ENCODE assay signal across 25 cellular contexts in the genomic region with DNA sequence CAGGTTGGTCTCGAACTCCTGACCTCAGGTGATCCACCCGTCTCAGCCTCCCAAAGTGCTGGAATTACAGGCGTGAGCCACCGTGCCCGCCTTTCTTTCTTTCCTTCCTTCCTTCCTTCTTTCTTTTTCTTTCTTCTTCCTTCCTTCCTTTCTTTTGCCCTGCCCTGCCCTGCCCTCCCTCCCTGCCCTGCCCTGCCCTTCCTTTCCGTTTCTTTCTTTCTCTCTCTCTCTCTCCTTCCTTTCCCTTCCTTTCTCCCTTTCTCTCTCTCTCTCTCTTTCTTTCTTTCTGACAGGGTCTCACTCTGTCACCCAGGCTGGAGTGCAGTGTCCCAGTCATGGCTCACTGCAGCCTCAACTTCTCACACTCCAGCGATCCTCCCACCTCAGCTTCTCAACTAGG.
DNase-seq lines count a peak whose midpoint lies in the region; ATAC-seq, FAIRE-seq and TF ChIP-seq lines count a peak whose summit lies in the region.
"Had no signal": no experiment of that assay in that cellular context is flagged by ENCODE, and none has a peak within 500 bp of the region (broad histone marks: within the 10 kb centered on the region; RNA-seq: fewer than 3 reads in every experiment).

No MANE protein-coding gene starts in this region.

- no peak overlapping the region for H2AFZ ChIP-seq in smooth muscle cell (ENCODE audit: low read depth)

- peaks cover 26% of the 10 kb centered on the region for H3K4me1 Mint-ChIP-seq in WTC11
- peaks cover 22% of the 10 kb centered on the region for H3K4me1 Mint-ChIP-seq in type B pancreatic cell (ENCODE audit: unreplicated experiment)
- H3K4me1 Mint-ChIP-seq: B cell had no signal

- no peak overlapping the region for H3K9ac ChIP-seq in smooth muscle cell (ENCODE audit: low read depth)
- no peak overlapping the region for H3K9ac ChIP-seq in mesendoderm (ENCODE audit: low read length)
- no peak overlapping the region for H3K9ac ChIP-seq in kidney (ENCODE audit: low read length in 2 of 2)
- H3K9ac ChIP-seq: BLaER1 treated with 17β-estradiol and CSF1 and Interleukin-3, amounts not matched to agents 10 nM and 100 nM had no signal

- ATAC-seq in WTC11 = no peak
- ATAC-seq: CD8-positive, alpha-beta T cell; GM12878 had no signal

- peak overlapping the region; percentile 44 for H3K4me2 ChIP-seq in smooth muscle cell
- no peak overlapping the region for H3K4me2 ChIP-seq in mesendoderm (ENCODE audit: low read length)

- H2BK5ac ChIP-seq in mesendoderm (ENCODE audit: low read length) = no peak overlapping the region

- FAIRE-seq in kidney (lab: Jason Lieb, UNC) = no peak
- FAIRE-seq: A204.1, D721Med, GM12878, GM12892 had no signal

- H3K27me3 Mint-ChIP-seq in WTC11 (ENCODE audit: low read depth) (no peaks in the 10 kb centered on the region), type B pancreatic cell (no peaks in the 10 kb centered on the region)

- H4K5ac ChIP-seq in mesendoderm (ENCODE audit: low read length) = no peak overlapping the region

- no peaks in the 10 kb centered on the region for H4K20me1 ChIP-seq in smooth muscle cell (ENCODE audit: low read depth)
- H4K20me1 ChIP-seq: BLaER1 treated with 17β-estradiol and CSF1 and Interleukin-3, amounts not matched to agents 10 nM and 100 nM had no signal

- no peak overlapping the region for H4K8ac ChIP-seq in mesendoderm (ENCODE audit: low read depth, low read length)

- H3K79me1 ChIP-seq in mesendoderm (ENCODE audit: low read length) = peaks cover 17% of the 10 kb centered on the region

- DNase-seq in WTC11 (ENCODE audit: low spot score) = no peak
- no peak for DNase-seq in smooth muscle cell (lab: John Stamatoyannopoulos, UW; ENCODE audit: unreplicated experiment)
- DNase-seq in type B pancreatic cell (ENCODE audit: extremely low spot score, unreplicated experiment) = no peak
- DNase-seq in mesendoderm = no peak
- no peak for DNase-seq in kidney
- no peak for DNase-seq in DMS79 treated with DMSO at 0.1 percent for 48 hours (lab: John Stamatoyannopoulos, UW)
- no peak for DNase-seq in AG08395 (ENCODE audit: low spot score)
- DNase-seq: 8988T; ACHN; AML-193; Caco-2; Calu3; CD4-positive, alpha-beta T cell; CD8-positive, alpha-beta T cell; DND-41; EL; GDM1 had no signal

- POLR2A ChIA-PET in HEK293 (lab: Yijun Ruan, JAX) (no interaction called here), WTC11 (lab: Charles Lee) (no interaction called here)

- H2AK5ac ChIP-seq in mesendoderm (ENCODE audit: low read length) = no peak overlapping the region

- H3K4ac ChIP-seq in mesendoderm (ENCODE audit: low read depth, low read length) = no peak overlapping the region

- peaks cover 47% of the 10 kb centered on the region for H3K36me3 Mint-ChIP-seq in WTC11
- peaks cover 9% of the 10 kb centered on the region for H3K36me3 Mint-ChIP-seq in type B pancreatic cell
- H3K36me3 Mint-ChIP-seq: CD8-positive, alpha-beta T cell had no signal

- CTCF ChIA-PET in HEK293 (lab: Yijun Ruan, JAX) (interaction anchor here (0.8 kb wide), 1 partner anchor 750 kb away, joined by 8 read pairs; no protein-coding TSS in a partner anchor), WTC11 (lab: Charles Lee) (no interaction called here)

- WGBS in smooth muscle cell (ENCODE audit: low lambda C conversion rate) = 82% methylated on average over 6 of the region's 7 CpGs
- WGBS in mesendoderm (ENCODE audit: extremely low coverage, insufficient coverage, low lambda C conversion rate) = no CpG with 5 or more reads among the region's 7 CpGs

- no peak overlapping the region for H2BK120ac ChIP-seq in mesendoderm (ENCODE audit: low read depth, low read length)

- H3K4me1 ChIP-seq in HEK293 (ENCODE audit: control insufficient read depth, insufficient read depth, low read length) (peaks cover 5% of the 10 kb centered on the region), smooth muscle cell (ENCODE audit: low read depth) (peaks cover 15% of the 10 kb centered on the region), mesendoderm (ENCODE audit: control insufficient read depth, low read depth, low read length) (no peaks in the 10 kb centered on the region), kidney (ENCODE audit: control insufficient read depth in 1 of 2, insufficient read depth in 1 of 2, low read depth in 1 of 2, low read length in 2 of 2) (peaks cover 16 to 24% of the 10 kb centered on the region in 2 donors)
- H3K4me1 ChIP-seq: Caco-2 had no signal

- no peak overlapping the region for H3K23ac ChIP-seq in mesendoderm (ENCODE audit: low read length)

- no peak overlapping the region for H3K56ac ChIP-seq in mesendoderm (ENCODE audit: low read length)

- H3K9me3 ChIP-seq in HEK293 (ENCODE audit: control insufficient read depth, insufficient read depth, low read depth, low read length) (no peaks in the 10 kb centered on the region), smooth muscle cell (replicated peaks; ENCODE audit: low read depth) (no peaks in the 10 kb centered on the region), kidney (ENCODE audit: control insufficient read depth in 1 of 2, low read length in 2 of 2) (no peaks in the 10 kb centered on the region)
- H3K9me3 ChIP-seq: BLaER1 treated with 17β-estradiol and CSF1 and Interleukin-3, amounts not matched to agents 10 nM and 100 nM; Caco-2 had no signal

- H2BK15ac ChIP-seq in mesendoderm (replicated peaks; ENCODE audit: low read depth) = no peak overlapping the region

- H3F3A ChIP-seq in smooth muscle cell (ENCODE audit: low read depth) = peaks cover 17% of the 10 kb centered on the region

- peaks cover 0 to 5% of the 10 kb centered on the region in 2 experiments; a peak in 1 of 3 replicates for H3K36me3 ChIP-seq in HEK293 (ENCODE audit: control insufficient read depth in 2 of 2, insufficient read depth in 1 of 2, low read length in 2 of 2)
- H3K36me3 ChIP-seq in smooth muscle cell (ENCODE audit: low read depth) = no peaks in the 10 kb centered on the region
- H3K36me3 ChIP-seq in mesendoderm (ENCODE audit: control insufficient read depth, insufficient read depth, low read length) = peaks cover 22% of the 10 kb centered on the region
- peaks cover 2 to 9% of the 10 kb centered on the region in 2 donors for H3K36me3 ChIP-seq in kidney (ENCODE audit: control insufficient read depth in 1 of 2, insufficient read depth in 2 of 2, low read length in 2 of 2)

- H3K27ac Mint-ChIP-seq in WTC11 = peak overlapping the region; percentile 88
- peak overlapping the region; percentile 31 for H3K27ac Mint-ChIP-seq in type B pancreatic cell
- H3K27ac Mint-ChIP-seq: B cell; CD4-positive, alpha-beta T cell; CD8-positive, alpha-beta T cell had no signal

- H3K27ac ChIP-seq in HEK293 (ENCODE audit: extremely low read depth, low read depth, low read length) (no peak overlapping the region), smooth muscle cell (ENCODE audit: low read depth) (peak overlapping the region; percentile 88), mesendoderm (ENCODE audit: low read depth, low read length) (no peak overlapping the region), kidney (ENCODE audit: low read depth in 2 of 2, low read length in 2 of 2) (no peak overlapping the region)
- H3K27ac ChIP-seq: BLaER1 treated with 17β-estradiol and CSF1 and Interleukin-3, amounts not matched to agents 10 nM and 100 nM; C4-2B had no signal

- no peak for TF ChIP-seq CTCF in HEK293 (tag by site-specific recombination; IDR thresholded peaks at IDR 0.05)
- no peak for TF ChIP-seq CTCF in WTC11 (IDR thresholded peaks at IDR 0.05)
- no peak for TF ChIP-seq CTCF in smooth muscle cell (IDR thresholded peaks at IDR 0.05; ENCODE audit: borderline replicate concordance, insufficient read depth, poor library complexity, severe bottlenecking)
- TF ChIP-seq CTCF in type B pancreatic cell (conservative IDR thresholded peaks at IDR 0.05) = no peak
- TF ChIP-seq CTCF in kidney (IDR thresholded peaks at IDR 0.05; ENCODE audit: borderline replicate concordance, extremely low read depth, insufficient read depth) = no peak

- H3K4me3 Mint-ChIP-seq in WTC11 = no peak overlapping the region
- H3K4me3 Mint-ChIP-seq in type B pancreatic cell = no peak overlapping the region
- H3K4me3 Mint-ChIP-seq: B cell; CD4-positive, alpha-beta T cell; CD8-positive, alpha-beta T cell had no signal

- no peak overlapping the region for H3K18ac ChIP-seq in mesendoderm (ENCODE audit: low read length)

- no peak overlapping the region for H3K4me3 ChIP-seq in HEK293 (ENCODE audit: low read depth, low read length)
- H3K4me3 ChIP-seq in smooth muscle cell = no peak overlapping the region
- H3K4me3 ChIP-seq in mesendoderm (ENCODE audit: low read length) = no peak overlapping the region
- H3K4me3 ChIP-seq in kidney (ENCODE audit: low read length in 2 of 2) = no peak overlapping the region
- H3K4me3 ChIP-seq: BLaER1 treated with 17β-estradiol and CSF1 and Interleukin-3, amounts not matched to agents 10 nM and 100 nM; GM12878 had no signal

- intact Hi-C loops in kidney (cut with DNase I) = no loop called here

- H3K79me2 ChIP-seq in smooth muscle cell (ENCODE audit: low read depth) (no peaks in the 10 kb centered on the region), mesendoderm (ENCODE audit: control insufficient read depth, insufficient read depth, low read length) (no peaks in the 10 kb centered on the region)

- H3K27me3 ChIP-seq in smooth muscle cell (ENCODE audit: low read depth) (no peaks in the 10 kb centered on the region), mesendoderm (ENCODE audit: insufficient read depth, low read length, poor library complexity) (no peaks in the 10 kb centered on the region)
- H3K27me3 ChIP-seq: BLaER1 treated with 17β-estradiol and CSF1 and Interleukin-3, amounts not matched to agents 10 nM and 100 nM had no signal

- H3K9me3 Mint-ChIP-seq in WTC11 (no peaks in the 10 kb centered on the region), type B pancreatic cell (no peaks in the 10 kb centered on the region)
- H3K9me3 Mint-ChIP-seq: CD4-positive, alpha-beta T cell; CD8-positive, alpha-beta T cell had no signal

TF ChIP-seq in HEK293, 187 proteins besides CTCF, POLR2A, EP300 and RAD21 (continues in another document):
- TF ChIP-seq ZNF366 (tag by site-specific recombination; conservative IDR thresholded peaks at IDR 0.05) (peak; percentile 62; the same call in 1 of the 2 replicates), ZNF341 (tag by site-specific recombination; IDR thresholded peaks at IDR 0.05; ENCODE audit: low read depth) (no peak)

TF ChIP-seq in WTC11, 78 proteins besides CTCF, POLR2A, EP300 and RAD21:
- TF ChIP-seq IRF2 (CRISPR knock-in tag; IDR thresholded peaks at IDR 0.05; ENCODE audit: borderline replicate concordance, low read depth) = no peak
- TF ChIP-seq TEAD4 (CRISPR knock-in tag; IDR thresholded peaks at IDR 0.05) = no peak
- TF ChIP-seq OVOL2 (CRISPR knock-in tag; IDR thresholded peaks at IDR 0.05; ENCODE audit: borderline replicate concordance) = no peak
- no peak for TF ChIP-seq ZNF232 (CRISPR knock-in tag; IDR thresholded peaks at IDR 0.05)
- TF ChIP-seq NR2C2 (CRISPR knock-in tag; IDR thresholded peaks at IDR 0.05) = no peak
- TF ChIP-seq ZNF416 (CRISPR knock-in tag; IDR thresholded peaks at IDR 0.05) = no peak
